15 cellular contexts compared by ENCODE assay signal in the genomic region with DNA sequence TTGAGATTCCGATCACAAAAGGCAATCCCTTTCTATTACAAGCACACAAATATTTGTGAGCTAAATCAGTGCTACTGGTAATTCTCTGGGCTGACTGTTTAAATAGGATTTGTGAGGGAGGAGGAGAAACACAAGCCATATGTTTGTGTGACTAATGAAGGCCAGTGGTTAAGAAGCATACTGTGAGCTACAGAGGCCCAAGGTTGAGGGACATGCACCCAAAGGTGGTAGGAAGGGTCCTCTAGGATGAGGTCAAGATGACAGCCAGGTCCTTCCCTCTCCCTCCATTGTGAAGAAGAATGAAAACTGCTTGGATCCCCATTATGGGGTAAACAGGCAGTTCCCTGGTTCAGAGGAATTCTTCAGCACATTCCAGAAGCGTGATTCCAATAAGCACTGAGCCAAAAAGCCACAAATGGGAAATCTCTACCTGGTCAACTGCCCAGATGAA.
DNase-seq lines count a peak whose midpoint lies in the region; ATAC-seq lines count a peak whose summit lies in the region.
"Had no signal": no experiment of that assay in that cellular context is flagged by ENCODE, and none has a peak within 500 bp of the region (broad histone marks: within the 10 kb centered on the region; RNA-seq: fewer than 3 reads in every experiment).

No MANE protein-coding gene starts in this region.

- DNase-seq in AG20443 (ENCODE audit: low spot score) (peak; percentile 61), MG63 (peak; percentile 56), dedifferentiated amniotic fluid mesenchymal stem cell (ENCODE audit: extremely low spot score) (peak; percentile 47), NCI-H1105 (lab: John Stamatoyannopoulos, UW) (no peak), CD1c-positive myeloid dendritic cell (ENCODE audit: extremely low spot score) (no peak)
- DNase-seq: activated CD8-positive, alpha-beta memory T cell treated with anti-CD3 and anti-CD28 coated beads, Interleukin-2, amount 10 ng/mL, durations not matched to agents 7 days and 5 days; activated naive CD8-positive, alpha-beta T cell treated with anti-CD3 and anti-CD28 coated beads, Interleukin-2, amount 50 U/mL, for 24 hours; effector CD4-positive, alpha-beta T cell; NCI-H1048; NCI-H510A; stimulated activated CD4-positive, alpha-beta T cell treated with anti-CD3 and anti-CD28 coated beads, Interleukin-4, amount 100 ng/mL, for 1 hour had no signal

- peaks cover 21% of the 10 kb centered on the region for H3K4me1 ChIP-seq in muscle layer of colon (ENCODE audit: insufficient read depth, low read length)

- H3K27me3 ChIP-seq in MG63 (no peaks in the 10 kb centered on the region), muscle layer of colon (ENCODE audit: control insufficient read depth in 1 of 2, insufficient read depth in 2 of 2, low read length in 2 of 2) (no peaks in the 10 kb centered on the region)
- H3K27me3 ChIP-seq: hepatocyte had no signal

- H3K9ac ChIP-seq in muscle layer of colon (ENCODE audit: low read length), result no peak overlapping the region

- peak overlapping the region; percentile 16 for H3K27ac ChIP-seq in muscle layer of colon (ENCODE audit: low read depth, low read length)
- H3K27ac ChIP-seq: hepatocyte had no signal

- ATAC-seq in GM19328 (IDR thresholded peaks at IDR 0.05; ENCODE audit: unreplicated experiment) (no peak), GM18867 (IDR thresholded peaks at IDR 0.05; ENCODE audit: unreplicated experiment) (no peak)
- ATAC-seq: activated CD8-positive, alpha-beta memory T cell treated with anti-CD3 and anti-CD28 coated beads, Interleukin-2, amount 10 ng/mL, durations not matched to agents 7 days and 5 days; activated naive CD8-positive, alpha-beta T cell treated with anti-CD3 and anti-CD28 coated beads, Interleukin-2, amount 50 U/mL, for 24 hours had no signal

- H3K9me3 ChIP-seq in MG63 (peaks cover 22% of the 10 kb centered on the region), muscle layer of colon (ENCODE audit: low read length) (no peaks in the 10 kb centered on the region)

- no peak overlapping the region for H3K4me3 ChIP-seq in MG63
- no peak overlapping the region for H3K4me3 ChIP-seq in muscle layer of colon (ENCODE audit: low read depth in 1 of 2, low read length in 2 of 2)
- H3K4me3 ChIP-seq: hepatocyte had no signal

- H3K36me3 ChIP-seq in MG63 (peaks cover 3% of the 10 kb centered on the region; the same call in 1 of the 2 replicates), muscle layer of colon (ENCODE audit: insufficient read depth, low read length) (no peaks in the 10 kb centered on the region)

Comparison
In these comparisons a context has a peak if more than half of its experiments do, and no peak if none do; other contexts are left out.
1. DNase-seq: peak in AG20443 (single experiment), MG63 (single experiment) and dedifferentiated amniotic fluid mesenchymal stem cell (single experiment); none in NCI-H1105 (single experiment) and CD1c-positive myeloid dendritic cell (single experiment).